ENCODE assay signal across 9 cellular contexts in genomic region chr15:92693922-92694331, GRCh38. TPM values are rescaled to one million over a fixed set of nuclear protein-coding genes. Genes with fewer than 3 reads are reported as not detected.
A peak's percentile ranks its signal among the peaks of the same experiment; 100 is the strongest.
DNase-seq lines count a peak whose midpoint lies in the region; ATAC-seq and TF ChIP-seq lines count a peak whose summit lies in the region.
"Had no signal": no experiment of that assay in that cellular context is flagged by ENCODE, and none has a peak within 500 bp of the region (broad histone marks: within the 10 kb centered on the region; RNA-seq: fewer than 3 reads in every experiment).

No MANE protein-coding gene starts in this region.

- no peaks in the 10 kb centered on the region for H3K4me1 ChIP-seq in foreskin keratinocyte

- H3K27me3 ChIP-seq in foreskin keratinocyte: peaks cover 24% of the 10 kb centered on the region

- DNase-seq in ACHN (peak; percentile 33), GM12865 (ENCODE audit: low read depth) (peak; percentile 13), OCI-M1 (lab: John Stamatoyannopoulos, UW) (peak; percentile 30), foreskin keratinocyte (no peak), T-helper 1 cell (no peak), T1000 (lab: John Stamatoyannopoulos, UW) (no peak), NCI-H2029 (lab: John Stamatoyannopoulos, UW) (no peak)
- DNase-seq: activated CD4-positive, alpha-beta T cell treated with anti-CD3 and anti-CD28 coated beads, Interleukin-2, amount 50 U/mL, for 4 hours had no signal

- TF ChIP-seq CTCF in GM12865 (IDR thresholded peaks at IDR 0.05; ENCODE audit: insufficient read depth, low read depth, low read length, missing control alignments) (peak; percentile 12), foreskin keratinocyte (conservative IDR thresholded peaks at IDR 0.05) (peak; percentile 37)

- H3K4me3 ChIP-seq in GM12865 (ENCODE audit: low read depth, low read length): no peak overlapping the region

- H3K27ac ChIP-seq in foreskin keratinocyte: no peak overlapping the region

- in situ Hi-C loops in ACHN (cut with HindIII; ENCODE audit: low pct_ligation_motif_present, low pct_unique_long_range_greater_than_20kb, low sequenced_read_pairs): no loop called here

- ATAC-seq in foreskin keratinocyte (peak; percentile 27), GM21786 (IDR thresholded peaks at IDR 0.05; ENCODE audit: unreplicated experiment) (no peak)

RNA-seq across cellular contexts. Expression of gene FAM174B, which starts 38.4 kb away (rescaled TPM):
- total RNA-seq in foreskin keratinocyte: 0.46 and 0.71 TPM in 2 replicates
- 0.25 and 0.32 TPM in 2 replicates for polyA plus RNA-seq in foreskin keratinocyte

Comparison
In these comparisons a context has a peak if more than half of its experiments do, and no peak if none do; other contexts are left out.
1. DNase-seq: peak in ACHN (single experiment), GM12865 (single experiment) and OCI-M1 (single experiment); none in foreskin keratinocyte (0 of 2), T-helper 1 cell (0 of 5), T1000 (single experiment) and NCI-H2029 (single experiment).